In genomic region chr5:10351882-10352395, GRCh38 we compare ENCODE assay signal across 9 cellular contexts. TPM values are rescaled to one million over a fixed set of nuclear protein-coding genes. Genes with fewer than 3 reads are reported as not detected.
DNase-seq lines count a peak whose midpoint lies in the region; ATAC-seq, FAIRE-seq and TF ChIP-seq lines count a peak whose summit lies in the region.
"Had no signal": no experiment of that assay in that cellular context is flagged by ENCODE, and none has a peak within 500 bp of the region (broad histone marks: within the 10 kb centered on the region; RNA-seq: fewer than 3 reads in every experiment).

No MANE protein-coding gene starts in this region.

- intact Hi-C loops in heart right ventricle (cut with DNase I) = no loop called here
- intact Hi-C loops in Right ventricle myocardium superior (cut with DNase I) = no loop called here
- intact Hi-C loops in activated T-helper 1 cell treated with anti-CD3 and anti-CD28 coated beads, Interleukin-12 subunit alpha, Interleukin-12 subunit beta, Interleukin-2, Interleukin-4 antibody, amounts not matched to agents 30 ng/mL and 10 ng/mL and 1 ng/mL, durations not matched to agents 14 hours and 24 hours and 36 hours (cut with micrococcal nuclease) = loop anchor here (2.0 kb wide), 1 partner anchor 67 kb away; no protein-coding TSS in a partner anchor
- intact Hi-C loops in transverse colon (cut with DNase I; ENCODE audit: low total_unique reads) = no loop called here

- peak overlapping the region; percentile 27 for H3K27ac Mint-ChIP-seq in activated T-helper 1 cell treated with anti-CD3 and anti-CD28 coated beads, Interleukin-12 subunit alpha, Interleukin-12 subunit beta, Interleukin-2, Interleukin-4 antibody, amounts not matched to agents 30 ng/mL and 10 ng/mL and 1 ng/mL, durations not matched to agents 14 hours and 24 hours and 36 hours

- no peaks in the 10 kb centered on the region for H3K9me3 Mint-ChIP-seq in activated T-helper 1 cell treated with anti-CD3 and anti-CD28 coated beads, Interleukin-12 subunit alpha, Interleukin-12 subunit beta, Interleukin-2, Interleukin-4 antibody, amounts not matched to agents 30 ng/mL and 10 ng/mL and 1 ng/mL, durations not matched to agents 14 hours and 24 hours and 36 hours

- in situ Hi-C loops in transverse colon (cut with MboI; ENCODE audit: low pct_ligation_motif_present in 1 of 4, low pct_unique_long_range_greater_than_20kb in 1 of 4, low sequenced_read_pairs in 3 of 4) = no loop called here

- WGBS in heart right ventricle, 2 donors = 77 to 84% methylated on average over 12 of the region's 12 CpGs
- whole genome bisulfite sequencing in lung, 2 donors = 90 to 94% methylated on average over 12 of the region's 12 CpGs
- WGBS in transverse colon (ENCODE audit: low coverage in 1 of 2), 2 donors = 90 to 92% methylated on average over 3 to 12 of the region's 12 CpGs

- no peak for TF ChIP-seq EP300 in transverse colon (IDR thresholded peaks at IDR 0.05; ENCODE audit: low read depth)

- ATAC-seq in heart right ventricle (no peak), Right ventricle myocardium superior (ENCODE audit: poor library complexity) (no peak), lung (ENCODE audit: insufficient read depth, low FRiP score) (no peak)

- H3K27me3 ChIP-seq in heart right ventricle (no peaks in the 10 kb centered on the region), lung (ENCODE audit: control insufficient read depth, insufficient read depth) (no peaks in the 10 kb centered on the region), transverse colon (no peaks in the 10 kb centered on the region)

- H3K4me1 ChIP-seq in heart right ventricle (peaks cover 0 to 43% (median 35%) of the 10 kb centered on the region in 9 donors), lung (ENCODE audit: control insufficient read depth in 2 of 2, insufficient read depth in 2 of 2, low read length in 2 of 2) (peaks cover 0 to 2% of the 10 kb centered on the region in 2 donors), transverse colon (peaks cover 10 to 27% (median 15%) of the 10 kb centered on the region in 4 donors)

- H3K27ac ChIP-seq in heart right ventricle (peak overlapping the region in 8 of 10 donors; percentile 97 to 99 (median 99)), lung (ENCODE audit: low read depth in 1 of 2, low read length in 1 of 2) (peak overlapping the region; percentile 17 to 99), transverse colon (peak overlapping the region; percentile 97 to 100 (median 99))

- H3K9me3 ChIP-seq in heart right ventricle (no peaks in the 10 kb centered on the region), lung (ENCODE audit: control insufficient read depth in 2 of 2, insufficient read depth in 1 of 2, low read length in 1 of 2) (no peaks in the 10 kb centered on the region), transverse colon (no peaks in the 10 kb centered on the region)

- H3K4me1 Mint-ChIP-seq in activated T-helper 1 cell treated with anti-CD3 and anti-CD28 coated beads, Interleukin-12 subunit alpha, Interleukin-12 subunit beta, Interleukin-2, Interleukin-4 antibody, amounts not matched to agents 30 ng/mL and 10 ng/mL and 1 ng/mL, durations not matched to agents 14 hours and 24 hours and 36 hours (ENCODE audit: low read depth) = peaks cover 35% of the 10 kb centered on the region

- TF ChIP-seq CTCF in heart right ventricle (IDR thresholded peaks at IDR 0.05) (no peak), lung (IDR thresholded peaks at IDR 0.05; ENCODE audit: control extremely low read depth, extremely low read depth) (no peak), transverse colon (IDR thresholded peaks at IDR 0.05) (no peak)

- H3K4me3 ChIP-seq in heart right ventricle (peak overlapping the region in 1 of 10 donors; percentile 74), lung (no peak overlapping the region), transverse colon (no peak overlapping the region)

- no peak for TF ChIP-seq POLR2A in transverse colon (IDR thresholded peaks at IDR 0.05)

- H3K4me3 Mint-ChIP-seq in activated T-helper 1 cell treated with anti-CD3 and anti-CD28 coated beads, Interleukin-12 subunit alpha, Interleukin-12 subunit beta, Interleukin-2, Interleukin-4 antibody, amounts not matched to agents 30 ng/mL and 10 ng/mL and 1 ng/mL, durations not matched to agents 14 hours and 24 hours and 36 hours = peak overlapping the region; percentile 68

- DNase-seq in heart right ventricle (no peak), Right ventricle myocardium superior (no peak), lung (ENCODE audit: low spot score) (no peak), transverse colon (no peak), activated gamma-delta T cell (lab: John Stamatoyannopoulos, UW) (no peak), NCI-H2107 treated with DMSO at 0.1 percent for 48 hours (lab: John Stamatoyannopoulos, UW; ENCODE audit: unreplicated experiment) (no peak), urothelium cell line (ENCODE audit: low spot score) (no peak)
- no peak for DNase-seq in activated T-helper 1 cell treated with anti-CD3 and anti-CD28 coated beads, Interleukin-12 subunit alpha, Interleukin-12 subunit beta, Interleukin-2, Interleukin-4 antibody, amounts not matched to agents 30 ng/mL and 10 ng/mL and 1 ng/mL, durations not matched to agents 14 hours and 24 hours and 36 hours (ENCODE audit: low spot score)
- DNase-seq: effector memory CD4-positive, alpha-beta T cell had no signal

- no peak for FAIRE-seq in urothelium cell line (lab: Jason Lieb, UNC)

- no peaks in the 10 kb centered on the region for H3K27me3 Mint-ChIP-seq in activated T-helper 1 cell treated with anti-CD3 and anti-CD28 coated beads, Interleukin-12 subunit alpha, Interleukin-12 subunit beta, Interleukin-2, Interleukin-4 antibody, amounts not matched to agents 30 ng/mL and 10 ng/mL and 1 ng/mL, durations not matched to agents 14 hours and 24 hours and 36 hours (ENCODE audit: insufficient read depth)

- H3K36me3 ChIP-seq in heart right ventricle (no peaks in the 10 kb centered on the region), lung (ENCODE audit: control insufficient read depth in 2 of 2, insufficient read depth in 2 of 2, low read length in 2 of 2) (no peaks in the 10 kb centered on the region), transverse colon (no peaks in the 10 kb centered on the region)

- H3K36me3 Mint-ChIP-seq in activated T-helper 1 cell treated with anti-CD3 and anti-CD28 coated beads, Interleukin-12 subunit alpha, Interleukin-12 subunit beta, Interleukin-2, Interleukin-4 antibody, amounts not matched to agents 30 ng/mL and 10 ng/mL and 1 ng/mL, durations not matched to agents 14 hours and 24 hours and 36 hours (ENCODE audit: low read depth) = peaks cover 3% of the 10 kb centered on the region

RNA-seq across cellular contexts. Expression of gene MARCHF6, which starts 1.6 kb away (rescaled TPM):
- total RNA-seq in heart right ventricle (100 to 1,000 TPM; 169 to 210 (median 185) TPM), Right ventricle myocardium superior (170 TPM), lung (100 to 1,000 TPM; 113 to 185 TPM), transverse colon (100 to 1,000 TPM in 3 of 4 donors, 10 to 100 TPM in 1; 93.5 to 177 (median 111) TPM)
- polyA plus RNA-seq in heart right ventricle (100 to 1,000 TPM in 1 of 2 donors, 10 to 100 TPM in 1; 30.4 to 137 TPM), lung (10 to 100 TPM; 35.4 to 97.3 TPM)
- 98.8 and 109 TPM in 2 replicates for total RNA-seq in activated T-helper 1 cell treated with anti-CD3 and anti-CD28 coated beads, Interleukin-12 subunit alpha, Interleukin-12 subunit beta, Interleukin-2, Interleukin-4 antibody, amounts not matched to agents 30 ng/mL and 10 ng/mL and 1 ng/mL, durations not matched to agents 14 hours and 24 hours and 36 hours

RNA-seq across cellular contexts. Expression of gene CMBL, which starts 44.2 kb away (rescaled TPM):
- total RNA-seq in heart right ventricle (10 to 100 TPM; 32.2 to 53.4 (median 45.3) TPM), Right ventricle myocardium superior (50.0 TPM), lung (10 to 100 TPM; 14.6 to 15.9 TPM), transverse colon (10 to 100 TPM; 36.6 to 87.6 (median 60.9) TPM)
- polyA plus RNA-seq in heart right ventricle (10 to 100 TPM; 12.0 to 24.3 TPM), lung (10 to 100 TPM in 1 of 2 donors, 1 to 10 TPM in 1; 8.1 to 11.2 TPM)
- 0.20 and 0.29 TPM in 2 replicates for total RNA-seq in activated T-helper 1 cell treated with anti-CD3 and anti-CD28 coated beads, Interleukin-12 subunit alpha, Interleukin-12 subunit beta, Interleukin-2, Interleukin-4 antibody, amounts not matched to agents 30 ng/mL and 10 ng/mL and 1 ng/mL, durations not matched to agents 14 hours and 24 hours and 36 hours

Comparison
In these comparisons a context has a peak if more than half of its experiments do, and no peak if none do; other contexts are left out.
1. RNA of gene CMBL, which starts 44.2 kb away (total RNA-seq): 36.6 to 87.6 TPM in transverse colon, 50.0 TPM in Right ventricle myocardium superior (single experiment), 32.2 to 53.4 TPM in heart right ventricle and 14.6 to 15.9 TPM in lung; 0.20 to 0.29 TPM in activated T-helper 1 cell treated with anti-CD3 and anti-CD28 coated beads, Interleukin-12 subunit alpha, Interleukin-12 subunit beta, Interleukin-2, Interleukin-4 antibody, amounts not matched to agents 30 ng/mL and 10 ng/mL and 1 ng/mL, durations not matched to agents 14 hours and 24 hours and 36 hours; every median in the first group is over 10 times any median in the second.
2. Peak in every context shown above with its lines, with median percentiles within 50 percentile points of each other: H3K27ac ChIP-seq.